In genomic region chr9:19247420-19247819, GRCh38 we compare ENCODE assay signal across 24 cellular contexts.
"Had no signal": no experiment of that assay in that cellular context is flagged by ENCODE, and none has a peak within 500 bp of the region (broad histone marks: within the 10 kb centered on the region; RNA-seq: fewer than 3 reads in every experiment).

No MANE protein-coding gene starts in this region.

- DNase-seq: cerebellar nuclear complex; endodermal cell; erythroblast; foreskin keratinocyte; head of caudate nucleus; hippocampal formation; islet precursor cell; mammary epithelial cell; naive thymus-derived CD8-positive, alpha-beta T cell; psoas muscle; retina; sigmoid colon; stimulated activated CD4-positive, alpha-beta T cell treated with anti-CD3 and anti-CD28 coated beads, Interleukin-2, amount 100 ng/mL, for 24 hours; stimulated activated CD4-positive, alpha-beta T cell treated with anti-CD3 and anti-CD28 coated beads, Interleukin-4, amount 100 ng/mL, for 4 hours; stimulated activated naive B cell treated with anti-CD40 and anti-IgM and Interleukin-4, amounts not matched to agents 10 μg/mL and 1 μg/mL and 100 μg/mL, for 72 hours; stimulated activated naive CD8-positive, alpha-beta T cell treated with anti-CD3 and anti-CD28 coated beads, Interleukin-15, amount 100 ng/mL, for 72 hours; testis had no signal

- H3K36me3 ChIP-seq: sigmoid colon had no signal

- H3K27ac ChIP-seq: foreskin keratinocyte, parathyroid adenoma, psoas muscle, sigmoid colon, skin epidermis, testis, tibial nerve had no signal

- H3K27me3 ChIP-seq: foreskin keratinocyte, sigmoid colon, testis, tibial nerve had no signal

- H3K4me3 Mint-ChIP-seq: dendritic cell treated with granulocyte-macrophage colony-stimulating factor and Interleukin-4, amounts not matched to agents 40 ng/mL and 50 ng/mL, for 4 days; endodermal cell; naive thymus-derived CD8-positive, alpha-beta T cell; stimulated activated naive B cell treated with anti-CD40 and anti-IgM and Interleukin-4, amounts not matched to agents 10 μg/mL and 1 μg/mL and 100 μg/mL, for 72 hours; stimulated activated naive CD8-positive, alpha-beta T cell treated with anti-CD3 and anti-CD28 coated beads, Interleukin-15, amount 100 ng/mL, for 72 hours had no signal

- FAIRE-seq: colon, endothelial cell of umbilical vein had no signal

- H3K4me3 ChIP-seq: psoas muscle, sigmoid colon, skin epidermis, testis, tibial nerve had no signal

- H3K4me1 ChIP-seq: foreskin keratinocyte, parathyroid adenoma, psoas muscle had no signal

- ATAC-seq: foreskin keratinocyte; left lobe of liver; naive thymus-derived CD8-positive, alpha-beta T cell; psoas muscle; stimulated activated naive B cell treated with anti-CD40 and anti-IgM and Interleukin-4, amounts not matched to agents 10 μg/mL and 1 μg/mL and 100 μg/mL, for 72 hours; stimulated activated naive CD8-positive, alpha-beta T cell treated with anti-CD3 and anti-CD28 coated beads, Interleukin-15, amount 100 ng/mL, for 72 hours had no signal

- H3K9ac ChIP-seq: parathyroid adenoma had no signal

- H3K9me3 Mint-ChIP-seq: dendritic cell treated with granulocyte-macrophage colony-stimulating factor and Interleukin-4, amounts not matched to agents 40 ng/mL and 50 ng/mL, for 4 days; endodermal cell; naive thymus-derived CD8-positive, alpha-beta T cell; stimulated activated naive B cell treated with anti-CD40 and anti-IgM and Interleukin-4, amounts not matched to agents 10 μg/mL and 1 μg/mL and 100 μg/mL, for 72 hours; stimulated activated naive CD8-positive, alpha-beta T cell treated with anti-CD3 and anti-CD28 coated beads, Interleukin-15, amount 100 ng/mL, for 72 hours had no signal

- H3K27ac Mint-ChIP-seq: endodermal cell; stimulated activated naive B cell treated with anti-CD40 and anti-IgM and Interleukin-4, amounts not matched to agents 10 μg/mL and 1 μg/mL and 100 μg/mL, for 72 hours; stimulated activated naive CD8-positive, alpha-beta T cell treated with anti-CD3 and anti-CD28 coated beads, Interleukin-15, amount 100 ng/mL, for 72 hours had no signal

- H3K27me3 Mint-ChIP-seq: dendritic cell treated with granulocyte-macrophage colony-stimulating factor and Interleukin-4, amounts not matched to agents 40 ng/mL and 50 ng/mL, for 4 days; naive thymus-derived CD8-positive, alpha-beta T cell; stimulated activated naive B cell treated with anti-CD40 and anti-IgM and Interleukin-4, amounts not matched to agents 10 μg/mL and 1 μg/mL and 100 μg/mL, for 72 hours; stimulated activated naive CD8-positive, alpha-beta T cell treated with anti-CD3 and anti-CD28 coated beads, Interleukin-15, amount 100 ng/mL, for 72 hours had no signal

- H3K9me3 ChIP-seq: psoas muscle, sigmoid colon, testis, tibial nerve had no signal

- H2AFZ ChIP-seq: parathyroid adenoma had no signal
